1 cellular context compared by ENCODE assay signal in genomic region chr3:171140246-171140645, GRCh38.
TF ChIP-seq lines count a peak whose summit lies in the region.

No MANE protein-coding gene starts in this region.

TF ChIP-seq in GM12878, 131 proteins besides CTCF, POLR2A, EP300 and RAD21 (continued from another document):
- TF ChIP-seq SKIL (IDR thresholded peaks at IDR 0.05; ENCODE audit: low read depth, poor library complexity, severe bottlenecking) (no peak), BRCA1 (IDR thresholded peaks at IDR 0.05; ENCODE audit: low read depth, low read length) (no peak), ZSCAN29 (IDR thresholded peaks at IDR 0.05) (no peak), CHD1 (IDR thresholded peaks at IDR 0.05; ENCODE audit: low read depth, low read length) (no peak), SUPT20H (IDR thresholded peaks at IDR 0.05; ENCODE audit: borderline replicate concordance, control insufficient read depth, low read depth, low read length) (no peak)
